2 cellular contexts compared by ENCODE assay signal in the genomic region with DNA sequence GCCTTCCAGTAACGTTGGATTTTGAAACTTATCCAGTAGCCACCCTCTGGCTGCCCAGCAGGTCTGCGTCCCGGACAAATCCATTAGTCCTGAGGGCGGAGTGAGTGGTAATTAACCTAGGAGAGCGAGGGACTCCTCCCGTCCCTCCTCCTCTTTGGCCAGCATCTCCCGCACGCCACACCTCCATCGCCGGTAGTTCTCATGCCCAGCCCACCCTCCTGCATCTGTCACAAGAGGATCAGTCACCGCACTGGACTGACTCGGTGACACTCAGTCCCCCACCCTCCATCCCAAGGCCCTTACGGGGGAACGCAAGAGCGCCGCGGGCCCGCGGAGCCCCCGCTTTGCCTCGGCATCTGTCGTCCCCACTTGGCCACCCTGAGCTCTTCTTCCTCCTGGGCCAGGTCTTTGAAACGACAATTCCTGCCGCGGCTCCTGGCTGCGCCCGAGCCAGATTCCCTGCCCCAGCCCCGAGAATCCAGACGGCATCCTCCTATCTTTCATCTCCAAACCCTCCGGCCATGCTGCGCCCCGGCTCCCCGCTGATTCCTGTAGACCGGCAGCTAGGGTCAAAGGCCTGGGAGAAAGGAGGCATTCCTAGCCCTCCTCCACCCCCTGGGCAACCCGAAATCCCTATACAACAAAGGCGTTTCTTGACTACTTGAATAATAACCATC.
TF ChIP-seq lines count a peak whose summit lies in the region.

No MANE protein-coding gene starts in this region.

TF ChIP-seq in IMR-90, 13 proteins besides CTCF, POLR2A, EP300 and RAD21:
- TF ChIP-seq, protein P1, sequence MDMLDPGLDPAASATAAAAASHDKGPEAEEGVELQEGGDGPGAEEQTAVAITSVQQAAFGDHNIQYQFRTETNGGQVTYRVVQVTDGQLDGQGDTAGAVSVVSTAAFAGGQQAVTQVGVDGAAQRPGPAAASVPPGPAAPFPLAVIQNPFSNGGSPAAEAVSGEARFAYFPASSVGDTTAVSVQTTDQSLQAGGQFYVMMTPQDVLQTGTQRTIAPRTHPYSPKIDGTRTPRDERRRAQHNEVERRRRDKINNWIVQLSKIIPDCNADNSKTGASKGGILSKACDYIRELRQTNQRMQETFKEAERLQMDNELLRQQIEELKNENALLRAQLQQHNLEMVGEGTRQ (IDR thresholded peaks at IDR 0.05; ENCODE audit: low read depth, low read length) = no peak
- TF ChIP-seq SMC3 (IDR thresholded peaks at IDR 0.05; ENCODE audit: low read depth, low read length) = no peak
- TF ChIP-seq RFX5 (IDR thresholded peaks at IDR 0.05; ENCODE audit: low read depth, low read length) = no peak
- TF ChIP-seq CHD1 (IDR thresholded peaks at IDR 0.05; ENCODE audit: low read depth, low read length) = no peak
- no peak for TF ChIP-seq MXI1 (IDR thresholded peaks at IDR 0.05; ENCODE audit: borderline replicate concordance, low read depth, low read length)
- TF ChIP-seq, protein P2, sequence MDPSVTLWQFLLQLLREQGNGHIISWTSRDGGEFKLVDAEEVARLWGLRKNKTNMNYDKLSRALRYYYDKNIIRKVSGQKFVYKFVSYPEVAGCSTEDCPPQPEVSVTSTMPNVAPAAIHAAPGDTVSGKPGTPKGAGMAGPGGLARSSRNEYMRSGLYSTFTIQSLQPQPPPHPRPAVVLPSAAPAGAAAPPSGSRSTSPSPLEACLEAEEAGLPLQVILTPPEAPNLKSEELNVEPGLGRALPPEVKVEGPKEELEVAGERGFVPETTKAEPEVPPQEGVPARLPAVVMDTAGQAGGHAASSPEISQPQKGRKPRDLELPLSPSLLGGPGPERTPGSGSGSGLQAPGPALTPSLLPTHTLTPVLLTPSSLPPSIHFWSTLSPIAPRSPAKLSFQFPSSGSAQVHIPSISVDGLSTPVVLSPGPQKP (IDR thresholded peaks at IDR 0.05; ENCODE audit: borderline replicate concordance, low read depth, low read length) = no peak
- no peak for TF ChIP-seq CEBPB (IDR thresholded peaks at IDR 0.05; ENCODE audit: low read depth, low read length)
- TF ChIP-seq RCOR1 (IDR thresholded peaks at IDR 0.05; ENCODE audit: insufficient replicate concordance, low read length) = no peak
- no peak for TF ChIP-seq FOS (IDR thresholded peaks at IDR 0.05; ENCODE audit: low read depth, low read length)
- TF ChIP-seq BHLHE40 (IDR thresholded peaks at IDR 0.05; ENCODE audit: low read depth, low read length) = no peak
- no peak for TF ChIP-seq NFE2L2 (IDR thresholded peaks at IDR 0.05; ENCODE audit: low read depth, low read length)
- TF ChIP-seq MAFK (IDR thresholded peaks at IDR 0.05; ENCODE audit: low read depth, low read length) = no peak
- TF ChIP-seq MAZ (IDR thresholded peaks at IDR 0.05; ENCODE audit: borderline replicate concordance, low read depth, low read length) = no peak

TF ChIP-seq in H1, 55 proteins besides CTCF, POLR2A, EP300 and RAD21:
- no peak for TF ChIP-seq EGR1 (IDR thresholded peaks at IDR 0.05; ENCODE audit: borderline replicate concordance, low read depth, low read length)
- TF ChIP-seq SIN3A (conservative IDR thresholded peaks at IDR 0.05 in 1 of 2, IDR thresholded peaks at IDR 0.05 in 1 of 2; ENCODE audit: low read depth in 1 of 2, low read length in 2 of 2) = 0 out of 4 replicates have a peak, but pooled peaks of 1 of the 2 experiments have one; percentile 10
- 0 out of 2 replicates have a peak, but pooled peaks have one; percentile 70 for TF ChIP-seq RBBP5 (IDR thresholded peaks at IDR 0.05; ENCODE audit: borderline replicate concordance, low read depth, low read length)
- no peak for TF ChIP-seq KDM1A (IDR thresholded peaks at IDR 0.05; ENCODE audit: borderline replicate concordance, low read length)
- TF ChIP-seq YY1 (IDR thresholded peaks at IDR 0.05; ENCODE audit: low read depth, low read length) = peak; percentile 63; the same call in 1 of the 2 replicates
- no peak for TF ChIP-seq POLR2AphosphoS5 (IDR thresholded peaks at IDR 0.05; ENCODE audit: low read depth, low read length)
- TF ChIP-seq, protein P3, sequence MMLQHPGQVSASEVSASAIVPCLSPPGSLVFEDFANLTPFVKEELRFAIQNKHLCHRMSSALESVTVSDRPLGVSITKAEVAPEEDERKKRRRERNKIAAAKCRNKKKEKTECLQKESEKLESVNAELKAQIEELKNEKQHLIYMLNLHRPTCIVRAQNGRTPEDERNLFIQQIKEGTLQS (IDR thresholded peaks at IDR 0.05; ENCODE audit: insufficient read depth, low read depth, low read length) = no peak
- TF ChIP-seq, protein P4, sequence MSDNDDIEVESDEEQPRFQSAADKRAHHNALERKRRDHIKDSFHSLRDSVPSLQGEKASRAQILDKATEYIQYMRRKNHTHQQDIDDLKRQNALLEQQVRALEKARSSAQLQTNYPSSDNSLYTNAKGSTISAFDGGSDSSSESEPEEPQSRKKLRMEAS (IDR thresholded peaks at IDR 0.05) = 0 out of 2 replicates have a peak, but pooled peaks have one; percentile 17
- TF ChIP-seq KDM4A (IDR thresholded peaks at IDR 0.05; ENCODE audit: low read depth, low read length, severe bottlenecking) = peak; percentile 58
TF ChIP-seq in H1: peak in this region for 5.
